Comparison of ENCODE assay signal across 2 cellular contexts in genomic region chr11:2857276-2857675, GRCh38.
TF ChIP-seq lines count a peak whose summit lies in the region.

No MANE protein-coding gene starts in this region.

TF ChIP-seq in HepG2, 621 proteins besides CTCF, POLR2A, EP300 and RAD21:
- TF ChIP-seq ZNF354B (CRISPR knock-in tag; IDR thresholded peaks at IDR 0.05) (no peak), ZNF629 (CRISPR knock-in tag; conservative IDR thresholded peaks at IDR 0.05) (no peak), KLF9 (CRISPR knock-in tag; IDR thresholded peaks at IDR 0.05; ENCODE audit: low read depth) (no peak), ZNF468 (CRISPR knock-in tag; IDR thresholded peaks at IDR 0.05) (no peak), ZNF674 (CRISPR knock-in tag; IDR thresholded peaks at IDR 0.05; ENCODE audit: low read depth) (no peak), KDM4B (CRISPR knock-in tag; IDR thresholded peaks at IDR 0.05) (no peak), KDM6A (CRISPR knock-in tag; IDR thresholded peaks at IDR 0.05; ENCODE audit: low read depth) (no peak), HNRNPUL1 (IDR thresholded peaks at IDR 0.05; ENCODE audit: low read depth, low read length) (no peak), ZNF781 (CRISPR knock-in tag; IDR thresholded peaks at IDR 0.05; ENCODE audit: borderline replicate concordance, not compliant biosample characterization) (no peak), MAFF (IDR thresholded peaks at IDR 0.05; ENCODE audit: low read depth, low read length) (no peak), ARNT (IDR thresholded peaks at IDR 0.05) (no peak), KLF13 (CRISPR knock-in tag; IDR thresholded peaks at IDR 0.05) (no peak), CCAR2 (optimal IDR thresholded peaks at IDR 0.05; ENCODE audit: low read depth, low read length) (no peak)

TF ChIP-seq in K562, 482 proteins besides CTCF, POLR2A, EP300 and RAD21:
- TF ChIP-seq RBFOX2 (IDR thresholded peaks at IDR 0.05; ENCODE audit: low read depth, low read length) (no peak), LARP7 (IDR thresholded peaks at IDR 0.05) (no peak), KLF10 (CRISPR knock-in tag; IDR thresholded peaks at IDR 0.05) (no peak), POLR2G (IDR thresholded peaks at IDR 0.05; ENCODE audit: low read depth, low read length) (no peak), ZFX (CRISPR knock-in tag; IDR thresholded peaks at IDR 0.05) (no peak)
- TF ChIP-seq, protein P1, sequence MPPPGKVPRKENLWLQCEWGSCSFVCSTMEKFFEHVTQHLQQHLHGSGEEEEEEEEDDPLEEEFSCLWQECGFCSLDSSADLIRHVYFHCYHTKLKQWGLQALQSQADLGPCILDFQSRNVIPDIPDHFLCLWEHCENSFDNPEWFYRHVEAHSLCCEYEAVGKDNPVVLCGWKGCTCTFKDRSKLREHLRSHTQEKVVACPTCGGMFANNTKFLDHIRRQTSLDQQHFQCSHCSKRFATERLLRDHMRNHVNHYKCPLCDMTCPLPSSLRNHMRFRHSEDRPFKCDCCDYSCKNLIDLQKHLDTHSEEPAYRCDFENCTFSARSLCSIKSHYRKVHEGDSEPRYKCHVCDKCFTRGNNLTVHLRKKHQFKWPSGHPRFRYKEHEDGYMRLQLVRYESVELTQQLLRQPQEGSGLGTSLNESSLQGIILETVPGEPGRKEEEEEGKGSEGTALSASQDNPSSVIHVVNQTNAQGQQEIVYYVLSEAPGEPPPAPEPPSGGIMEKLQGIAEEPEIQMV (tag; conservative IDR thresholded peaks at IDR 0.05; ENCODE audit: low read depth) = no peak
- TF ChIP-seq, protein P2, sequence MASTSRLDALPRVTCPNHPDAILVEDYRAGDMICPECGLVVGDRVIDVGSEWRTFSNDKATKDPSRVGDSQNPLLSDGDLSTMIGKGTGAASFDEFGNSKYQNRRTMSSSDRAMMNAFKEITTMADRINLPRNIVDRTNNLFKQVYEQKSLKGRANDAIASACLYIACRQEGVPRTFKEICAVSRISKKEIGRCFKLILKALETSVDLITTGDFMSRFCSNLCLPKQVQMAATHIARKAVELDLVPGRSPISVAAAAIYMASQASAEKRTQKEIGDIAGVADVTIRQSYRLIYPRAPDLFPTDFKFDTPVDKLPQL (IDR thresholded peaks at IDR 0.05; ENCODE audit: extremely low read depth, insufficient read length) = no peak
TF ChIP-seq in K562: peak in this region for 0.
